ENCODE assay signal across 8 cellular contexts in genomic region chr17:44898768-44899073, GRCh38. TPM values are rescaled to one million over a fixed set of nuclear protein-coding genes. Genes with fewer than 3 reads are reported as not detected.
DNase-seq lines count a peak whose midpoint lies in the region; TF ChIP-seq lines count a peak whose summit lies in the region.

No MANE protein-coding gene starts in this region.

- TF ChIP-seq CTCF in CD14-positive monocyte (IDR thresholded peaks at IDR 0.05) = no peak

- H3K27me3 Mint-ChIP-seq in CD14-positive monocyte (ENCODE audit: low read depth in 3 of 3) = no peaks in the 10 kb centered on the region
- H3K27me3 Mint-ChIP-seq in activated naive CD8-positive, alpha-beta T cell = peaks cover 3% of the 10 kb centered on the region

- DNase-seq in CD14-positive monocyte (ENCODE audit: low spot score) (no peak), HPDE6-E6E7 (ENCODE audit: extremely low spot score) (peak; percentile 32), iris pigment epithelial cell (ENCODE audit: low read depth) (peak; percentile 49), substantia nigra (lab: John Stamatoyannopoulos, UW) (no peak), 8988T (no peak)
- no peak for DNase-seq in activated effector memory CD4-positive, alpha-beta T cell treated with anti-CD3 and anti-CD28 coated beads, Interleukin-2, amount 50 U/mL, for 16 hours
- no peak for DNase-seq in effector CD4-positive, alpha-beta T cell

- intact Hi-C loops in CD14-positive monocyte (cut with micrococcal nuclease) = loop anchor here in 1 of 2 donors (10.0 kb wide), 1 partner anchor 156 kb away; the partner anchor contains the start of gene DCAKD

- H3K36me3 Mint-ChIP-seq in CD14-positive monocyte = peaks cover 16 to 25% of the 10 kb centered on the region in 2 donors
- H3K36me3 Mint-ChIP-seq in activated naive CD8-positive, alpha-beta T cell = peaks cover 4% of the 10 kb centered on the region

- H3K27ac Mint-ChIP-seq in CD14-positive monocyte = peak overlapping the region; percentile 99 to 100 (median 100)
- H3K27ac Mint-ChIP-seq in activated naive CD8-positive, alpha-beta T cell = peak overlapping the region; percentile 96

- peaks cover 35% of the 10 kb centered on the region for H3K4me1 Mint-ChIP-seq in CD14-positive monocyte
- peaks cover 30% of the 10 kb centered on the region for H3K4me1 Mint-ChIP-seq in activated naive CD8-positive, alpha-beta T cell (ENCODE audit: low read depth)

- H3K9me3 Mint-ChIP-seq in CD14-positive monocyte = no peaks in the 10 kb centered on the region
- H3K9me3 Mint-ChIP-seq in activated naive CD8-positive, alpha-beta T cell (ENCODE audit: low read depth) = no peaks in the 10 kb centered on the region

- H3K4me3 Mint-ChIP-seq in CD14-positive monocyte = peak overlapping the region; percentile 86 to 96
- peak overlapping the region; percentile 99 for H3K4me3 Mint-ChIP-seq in activated naive CD8-positive, alpha-beta T cell

- peak overlapping the region; percentile 97 for H3K27ac ChIP-seq in substantia nigra (ENCODE audit: low read depth, low read length, poor library complexity, severe bottlenecking)

RNA-seq across cellular contexts. Expression of gene EFTUD2, which starts 0.5 kb away (rescaled TPM):
- polyA plus RNA-seq in CD14-positive monocyte = 100 to 1,000 TPM; 104 to 144 TPM

RNA-seq across cellular contexts. Expression of gene GFAP, which starts 16.6 kb away (rescaled TPM):
- polyA plus RNA-seq in CD14-positive monocyte = under 1 TPM; 0.18 to 0.33 TPM

RNA-seq across cellular contexts. Expression of gene KIF18B, which starts 48.9 kb away (rescaled TPM):
- polyA plus RNA-seq in CD14-positive monocyte = not detected

RNA-seq across cellular contexts. Expression of gene HIGD1B, which starts 51.0 kb away (rescaled TPM):
- not detected for polyA plus RNA-seq in CD14-positive monocyte

Comparison
In these comparisons a context has a peak if more than half of its experiments do, and no peak if none do; other contexts are left out.
1. DNase-seq: peak in HPDE6-E6E7 (single experiment) and iris pigment epithelial cell (single experiment); none in CD14-positive monocyte (single experiment), substantia nigra (0 of 49), 8988T (single experiment), activated effector memory CD4-positive, alpha-beta T cell treated with anti-CD3 and anti-CD28 coated beads, Interleukin-2, amount 50 U/mL, for 16 hours (single experiment) and effector CD4-positive, alpha-beta T cell (single experiment).